In the genomic region with DNA sequence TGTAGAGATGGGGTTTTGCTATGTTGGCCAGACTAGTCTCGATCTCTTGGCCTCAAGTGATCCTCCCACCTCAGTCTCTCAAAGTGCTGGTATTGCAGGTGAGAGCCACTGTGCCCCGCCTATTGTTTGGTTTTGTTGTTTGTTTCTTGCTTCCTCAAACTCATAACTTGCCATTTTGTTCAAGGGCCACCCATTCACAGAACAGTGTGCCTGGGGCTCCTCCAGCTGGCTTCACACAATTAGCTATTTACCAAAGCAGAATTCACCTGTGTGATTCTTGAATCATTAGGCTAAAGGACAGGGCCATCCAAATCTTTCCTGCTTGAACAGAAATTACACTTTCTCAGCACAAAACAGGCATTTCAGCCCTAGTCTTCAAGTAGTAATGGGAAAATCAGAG, we compare ENCODE assay signal across 31 cellular contexts. TPM values are rescaled to one million over a fixed set of nuclear protein-coding genes. Genes with fewer than 3 reads are reported as not detected.
DNase-seq lines count a peak whose midpoint lies in the region; ATAC-seq and TF ChIP-seq lines count a peak whose summit lies in the region.
"Had no signal": no experiment of that assay in that cellular context is flagged by ENCODE, and none has a peak within 500 bp of the region (broad histone marks: within the 10 kb centered on the region; RNA-seq: fewer than 3 reads in every experiment).

No MANE protein-coding gene starts in this region.

- BruUV-seq in OCI-LY7 (replicated peaks; lab: Mats Ljungman, UMichigan) = no TSS peak

- no peak overlapping the region for H3K27ac Mint-ChIP-seq in activated CD4-positive, alpha-beta T cell treated with anti-CD3 and anti-CD28 coated beads for 36 hours
- H3K27ac Mint-ChIP-seq: activated CD8-positive, alpha-beta memory T cell treated with anti-CD3 and anti-CD28 coated beads, Interleukin-2, amount 10 ng/mL, durations not matched to agents 7 days and 5 days had no signal

- peaks cover 13% of the 10 kb centered on the region for H3K36me3 Mint-ChIP-seq in activated CD4-positive, alpha-beta T cell treated with anti-CD3 and anti-CD28 coated beads for 36 hours (ENCODE audit: low read depth)

- DNase-seq in T47D (ENCODE audit: low read depth in 1 of 2, low spot score in 1 of 2) (peak; percentile 58 to 77), breast epithelium (ENCODE audit: low spot score in 2 of 2) (no peak), OCI-LY7 (ENCODE audit: low spot score) (peak; percentile 33), left colon (no peak), transverse colon (no peak)
- DNase-seq in activated CD4-positive, alpha-beta T cell treated with anti-CD3 and anti-CD28 coated beads for 36 hours = no peak
- DNase-seq: activated CD8-positive, alpha-beta memory T cell treated with anti-CD3 and anti-CD28 coated beads, Interleukin-2, amount 10 ng/mL, durations not matched to agents 7 days and 5 days; activated naive CD4-positive, alpha-beta T cell; activated T-cell treated with anti-CD3 and anti-CD28 coated beads, Interleukin-2, amount 50 U/mL, for 48 hours; central memory CD4-positive, alpha-beta T cell; cortex of kidney; IMR-90; left ventricle myocardium inferior; naive thymus-derived CD4-positive, alpha-beta T cell; NCI-H1092; NCI-H2029 treated with DMSO at 0.1 percent for 48 hours; NCI-H2227 treated with DMSO at 0.1 percent for 48 hours; NCI-H526; sigmoid colon; stimulated activated CD4-positive, alpha-beta T cell treated with anti-CD3 and anti-CD28 coated beads, Interleukin-12 subunit alpha, Interleukin-12 subunit beta, amount 100 ng/mL, for 4 hours; stimulated activated CD4-positive, alpha-beta T cell treated with anti-CD3 and anti-CD28 coated beads, Interleukin-2, amount 100 ng/mL, for 48 hours; T1000; thyroid gland had no signal

- 74 to 83% methylated on average over 2 of the region's 2 CpGs for WGBS in transverse colon (ENCODE audit: low coverage in 1 of 2), 2 donors

- H3K27ac ChIP-seq in breast epithelium = no peak overlapping the region
- H3K27ac ChIP-seq in OCI-LY7 (ENCODE audit: low read depth, low read length, poor library complexity, severe bottlenecking) = peak overlapping the region; percentile 46
- peak overlapping the region in 3 of 4 donors; percentile 2 to 59 (median 14) for H3K27ac ChIP-seq in transverse colon
- H3K27ac ChIP-seq: A549, left ventricle myocardium inferior, neutrophil, prostate gland, SJCRH30, thyroid gland had no signal

- TF ChIP-seq CTCF in breast epithelium (IDR thresholded peaks at IDR 0.05) (no peak), OCI-LY7 (conservative IDR thresholded peaks at IDR 0.05; ENCODE audit: low read length) (no peak), transverse colon (IDR thresholded peaks at IDR 0.05) (no peak)

- H3K4me1 Mint-ChIP-seq in activated CD4-positive, alpha-beta T cell treated with anti-CD3 and anti-CD28 coated beads for 36 hours = peaks cover 21% of the 10 kb centered on the region

- intact Hi-C loops in breast epithelium (cut with DNase I; ENCODE audit: low total_unique reads) (no loop called here), OCI-LY7 (cut with micrococcal nuclease; ENCODE audit: unreplicated experiment) (loop anchor here (10.0 kb wide), 2 partner anchors 185 to 415 kb away; no protein-coding TSS in a partner anchor), left colon (cut with DNase I, micrococcal nuclease) (no loop called here), transverse colon (cut with DNase I; ENCODE audit: low total_unique reads) (loop anchor here (5.0 kb wide), 1 partner anchor 417 kb away; no protein-coding TSS in a partner anchor)
- intact Hi-C loops in activated CD4-positive, alpha-beta T cell treated with anti-CD3 and anti-CD28 coated beads for 36 hours (cut with DNase I, micrococcal nuclease) = loop anchor here in 1 of 2 experiments (10.0 kb wide), 1 partner anchor 185 kb away; no protein-coding TSS in a partner anchor

- POLR2A ChIA-PET in OCI-LY7 (lab: Charles Lee) = interaction anchor here (2.8 kb wide), 1 partner anchor 32 kb away, joined by 8 read pairs; no protein-coding TSS in a partner anchor
- POLR2A ChIA-PET in activated CD4-positive, alpha-beta T cell treated with anti-CD3 and anti-CD28 coated beads for 36 hours (lab: Charles Lee) = no interaction called here

- H3K9me2 ChIP-seq in OCI-LY7 (ENCODE audit: insufficient read depth, low read length) = no peaks in the 10 kb centered on the region

- no peaks in the 10 kb centered on the region for H3K27me3 Mint-ChIP-seq in activated CD4-positive, alpha-beta T cell treated with anti-CD3 and anti-CD28 coated beads for 36 hours
- H3K27me3 Mint-ChIP-seq: activated CD8-positive, alpha-beta memory T cell treated with anti-CD3 and anti-CD28 coated beads, Interleukin-2, amount 10 ng/mL, durations not matched to agents 7 days and 5 days; naive thymus-derived CD4-positive, alpha-beta T cell had no signal

- CTCF ChIA-PET in OCI-LY7 (lab: Charles Lee; ENCODE audit: unreplicated experiment) = interaction anchor here (1.0 kb wide), 1 partner anchor 189 kb away, joined by 3 read pairs; no protein-coding TSS in a partner anchor
- CTCF ChIA-PET in activated CD4-positive, alpha-beta T cell treated with anti-CD3 and anti-CD28 coated beads for 36 hours (lab: Charles Lee) = interaction anchor here (1.2 kb wide), 1 partner anchor 190 kb away, joined by 4 read pairs; no protein-coding TSS in a partner anchor

- ATAC-seq in left colon (peak; percentile 18), HG03378 (IDR thresholded peaks at IDR 0.05; ENCODE audit: unreplicated experiment) (no peak), GM18909 (IDR thresholded peaks at IDR 0.05; ENCODE audit: poor library complexity, unreplicated experiment) (no peak)
- no peak for ATAC-seq in activated CD4-positive, alpha-beta T cell treated with anti-CD3 and anti-CD28 coated beads for 36 hours
- ATAC-seq: A549; activated CD8-positive, alpha-beta memory T cell treated with anti-CD3 and anti-CD28 coated beads, Interleukin-2, amount 10 ng/mL, durations not matched to agents 7 days and 5 days; esophagus mucosa; HCT116 had no signal

- H3K9me3 ChIP-seq in breast epithelium (no peaks in the 10 kb centered on the region), OCI-LY7 (ENCODE audit: low read length) (no peaks in the 10 kb centered on the region), transverse colon (no peaks in the 10 kb centered on the region)
- H3K9me3 ChIP-seq: A549, left ventricle myocardium inferior, neutrophil, prostate gland, sigmoid colon, SJCRH30, thyroid gland had no signal

- H3K4me1 ChIP-seq in breast epithelium (no peaks in the 10 kb centered on the region), OCI-LY7 (ENCODE audit: insufficient read depth, low read length, poor library complexity, severe bottlenecking) (peaks cover 55% of the 10 kb centered on the region), transverse colon (peaks cover under 1 to 18% (median 4%) of the 10 kb centered on the region in 4 donors)
- H3K4me1 ChIP-seq: prostate gland had no signal

- H3K36me3 ChIP-seq in breast epithelium (no peaks in the 10 kb centered on the region), OCI-LY7 (ENCODE audit: insufficient read depth, low read length) (no peaks in the 10 kb centered on the region), transverse colon (no peaks in the 10 kb centered on the region)
- H3K36me3 ChIP-seq: neutrophil, prostate gland, SJCRH30 had no signal

- TF ChIP-seq EP300 in transverse colon (IDR thresholded peaks at IDR 0.05; ENCODE audit: low read depth) = no peak

- H3K27me3 ChIP-seq in breast epithelium = no peaks in the 10 kb centered on the region
- H3K27me3 ChIP-seq in transverse colon = no peaks in the 10 kb centered on the region
- H3K27me3 ChIP-seq: sigmoid colon, SJCRH30, thyroid gland had no signal

- no peak for TF ChIP-seq POLR2A in breast epithelium (IDR thresholded peaks at IDR 0.05)
- no peak for TF ChIP-seq POLR2A in transverse colon (IDR thresholded peaks at IDR 0.05)

- H2AFZ ChIP-seq in OCI-LY7 (ENCODE audit: low read length) = no peak overlapping the region

- H3K4me2 ChIP-seq in OCI-LY7 (ENCODE audit: low read length) = peak overlapping the region; percentile 54
- H3K4me2 ChIP-seq: A549 had no signal

- H4K20me1 ChIP-seq in OCI-LY7 (ENCODE audit: insufficient read depth, low read length) = no peaks in the 10 kb centered on the region

- H3K4me3 ChIP-seq in breast epithelium (no peak overlapping the region), OCI-LY7 (ENCODE audit: low read depth, low read length, poor library complexity, severe bottlenecking) (peak overlapping the region; percentile 3), transverse colon (no peak overlapping the region)
- H3K4me3 ChIP-seq: A549, left ventricle myocardium inferior, prostate gland, sigmoid colon, SJCRH30, thyroid gland had no signal

- no peak overlapping the region for H3K4me3 Mint-ChIP-seq in activated CD4-positive, alpha-beta T cell treated with anti-CD3 and anti-CD28 coated beads for 36 hours
- H3K4me3 Mint-ChIP-seq: activated CD8-positive, alpha-beta memory T cell treated with anti-CD3 and anti-CD28 coated beads, Interleukin-2, amount 10 ng/mL, durations not matched to agents 7 days and 5 days; naive thymus-derived CD4-positive, alpha-beta T cell had no signal

- no peaks in the 10 kb centered on the region for H3K9me3 Mint-ChIP-seq in activated CD4-positive, alpha-beta T cell treated with anti-CD3 and anti-CD28 coated beads for 36 hours (ENCODE audit: low read depth)
- H3K9me3 Mint-ChIP-seq: naive thymus-derived CD4-positive, alpha-beta T cell had no signal

- no peaks in the 10 kb centered on the region for H3K79me2 ChIP-seq in OCI-LY7 (ENCODE audit: insufficient read depth, low read depth, low read length)

- in situ Hi-C loops in T47D (cut with HindIII; ENCODE audit: low pct_unique_long_range_greater_than_20kb, low sequenced_read_pairs) = no loop called here
- in situ Hi-C loops in transverse colon (cut with MboI; ENCODE audit: low pct_ligation_motif_present in 1 of 4, low pct_unique_long_range_greater_than_20kb in 1 of 4, low sequenced_read_pairs in 3 of 4) = no loop called here

RNA-seq across cellular contexts. Expression of a gene that starts 7.2 kb away (rescaled TPM):
- total RNA-seq in breast epithelium = 10 to 100 TPM in 1 of 3 donors, 1 to 10 TPM in 2; 7.9 to 29.3 (median 9.8) TPM
- total RNA-seq in OCI-LY7 (2014; rRNA removed; shearing (Covaris generic)) = 7.7 and 8.5 TPM in 2 replicates
- 13.9 and 15.3 TPM in 2 replicates for total RNA-seq in OCI-LY7 (2022)
- total RNA-seq in left colon = 10 to 100 TPM; 19.5 to 24.0 TPM
- total RNA-seq in transverse colon = 10 to 100 TPM; 18.7 to 38.0 (median 24.6) TPM
- 1 to 10 TPM; 7.2 to 8.6 TPM for total RNA-seq in activated CD4-positive, alpha-beta T cell treated with anti-CD3 and anti-CD28 coated beads for 36 hours

RNA-seq across cellular contexts. Expression of a gene that starts 8.9 kb away (rescaled TPM):
- total RNA-seq in breast epithelium = 100 to 1,000 TPM in 1 of 3 donors, 10 to 100 TPM in 2; 34.1 to 114 (median 56.0) TPM
- total RNA-seq in OCI-LY7 (2014; rRNA removed; shearing (Covaris generic)) = 27.5 and 30.9 TPM in 2 replicates
- 20.8 and 26.5 TPM in 2 replicates for total RNA-seq in OCI-LY7 (2022)
- total RNA-seq in left colon = 10 to 100 TPM; 58.3 to 62.7 TPM
- total RNA-seq in transverse colon = 100 to 1,000 TPM in 1 of 4 donors, 10 to 100 TPM in 3; 47.8 to 144 (median 87.7) TPM
- total RNA-seq in activated CD4-positive, alpha-beta T cell treated with anti-CD3 and anti-CD28 coated beads for 36 hours = 10 to 100 TPM; 37.7 to 41.5 TPM

RNA-seq across cellular contexts. Expression of a gene that starts 29.8 kb away (rescaled TPM):
- total RNA-seq in breast epithelium (10 to 100 TPM; 28.5 to 41.3 (median 31.2) TPM), OCI-LY7 (2022) (60.2 and 69.6 TPM in 2 replicates), left colon (10 to 100 TPM; 30.8 to 33.2 TPM), transverse colon (10 to 100 TPM; 39.2 to 71.8 (median 41.3) TPM)
- 38.8 and 44.3 TPM in 2 replicates for total RNA-seq in OCI-LY7 (2014; rRNA removed; shearing (Covaris generic))
- 10 to 100 TPM; 60.5 to 74.1 TPM for total RNA-seq in activated CD4-positive, alpha-beta T cell treated with anti-CD3 and anti-CD28 coated beads for 36 hours

RNA-seq across cellular contexts. Expression of a gene that starts 33.3 kb away (rescaled TPM):
- 10 to 100 TPM in 1 of 3 donors, 1 to 10 TPM in 2; 8.5 to 13.0 (median 9.2) TPM for total RNA-seq in breast epithelium
- 17.8 and 22.8 TPM in 2 replicates for total RNA-seq in OCI-LY7 (2014; rRNA removed; shearing (Covaris generic))
- total RNA-seq in OCI-LY7 (2022) = 30.5 and 32.8 TPM in 2 replicates
- 1 to 10 TPM; 3.8 to 4.1 TPM for total RNA-seq in left colon
- total RNA-seq in transverse colon = 1 to 10 TPM; 2.9 to 8.6 (median 5.6) TPM
- total RNA-seq in activated CD4-positive, alpha-beta T cell treated with anti-CD3 and anti-CD28 coated beads for 36 hours = 10 to 100 TPM; 17.3 to 20.2 TPM

Comparison
In these comparisons a context has a peak if more than half of its experiments do, and no peak if none do; other contexts are left out.
1. DNase-seq: peak in T47D (2 of 2) and OCI-LY7 (single experiment); none in breast epithelium (0 of 2), left colon (0 of 2), transverse colon (single experiment) and activated CD4-positive, alpha-beta T cell treated with anti-CD3 and anti-CD28 coated beads for 36 hours (single experiment).
2. H3K27ac ChIP-seq: peak in OCI-LY7 (single experiment) and transverse colon (3 of 4); none in breast epithelium (0 of 2).
3. intact Hi-C loops: an anchor here in OCI-LY7 (10.0 kb wide) and transverse colon (5.0 kb wide); none called in breast epithelium and left colon.